In genomic region chr2:172148246-172148645, GRCh38 we compare ENCODE assay signal across 30 cellular contexts. TPM values are rescaled to one million over a fixed set of nuclear protein-coding genes. Genes with fewer than 3 reads are reported as not detected.
DNase-seq lines count a peak whose midpoint lies in the region; FAIRE-seq and TF ChIP-seq lines count a peak whose summit lies in the region.
"Had no signal": no experiment of that assay in that cellular context is flagged by ENCODE, and none has a peak within 500 bp of the region (broad histone marks: within the 10 kb centered on the region; RNA-seq: fewer than 3 reads in every experiment).

No MANE protein-coding gene starts in this region.

- peak overlapping the region; percentile 65 for H3K4me2 ChIP-seq in keratinocyte (ENCODE audit: control insufficient read depth, extremely low read depth, insufficient read depth, low read depth, low read length)
- H3K4me2 ChIP-seq: KMS-11 had no signal

- H3K79me2 ChIP-seq in keratinocyte (ENCODE audit: control insufficient read depth, insufficient read depth, low read length) = no peaks in the 10 kb centered on the region
- H3K79me2 ChIP-seq: parathyroid adenoma had no signal

- WGBS in esophagus squamous epithelium, 2 donors = 48 to 51% methylated on average over 6 of the region's 8 CpGs

- H2AFZ ChIP-seq in keratinocyte (ENCODE audit: control insufficient read depth, low read length) = peak overlapping the region; percentile 0
- H2AFZ ChIP-seq: parathyroid adenoma had no signal

- H3K9ac ChIP-seq in adipocyte (ENCODE audit: low read length) (no peak overlapping the region), keratinocyte (ENCODE audit: control insufficient read depth, extremely low read depth, insufficient read depth, low read length) (no peak overlapping the region), kidney (ENCODE audit: low read length in 2 of 2) (no peak overlapping the region)
- H3K9ac ChIP-seq: KMS-11, parathyroid adenoma had no signal

- H3K27ac ChIP-seq in keratinocyte (ENCODE audit: control insufficient read depth, insufficient read depth, low read length) (no peak overlapping the region), esophagus squamous epithelium (no peak overlapping the region), kidney (ENCODE audit: low read depth in 2 of 2, low read length in 2 of 2) (no peak overlapping the region)
- H3K27ac ChIP-seq: brain microvascular endothelial cell, KMS-11, parathyroid adenoma, suprapubic skin, vagina, VCaP had no signal

- H3K27me3 ChIP-seq in adipocyte (replicated peaks; ENCODE audit: control insufficient read depth, insufficient read depth, low read length) (peaks cover 6% of the 10 kb centered on the region), keratinocyte (ENCODE audit: control insufficient read depth, extremely low read depth, insufficient read depth, low read length) (no peaks in the 10 kb centered on the region), esophagus squamous epithelium (peaks cover 0 to 16% (median 0%) of the 10 kb centered on the region in 4 donors)
- H3K27me3 ChIP-seq: brain microvascular endothelial cell, suprapubic skin, vagina had no signal

- FAIRE-seq in keratinocyte (lab: Jason Lieb, UNC) = peak; percentile 51
- FAIRE-seq in urothelium cell line (lab: Jason Lieb, UNC) = no peak
- FAIRE-seq in kidney (lab: Jason Lieb, UNC) = no peak
- FAIRE-seq: colon, GM12891 had no signal

- peak overlapping the region; percentile 7; the same call in 1 of the 2 replicates for H3K4me3 ChIP-seq in AG10803 (ENCODE audit: low read length)
- H3K4me3 ChIP-seq in adipocyte (ENCODE audit: low read length) = no peak overlapping the region
- H3K4me3 ChIP-seq in keratinocyte (ENCODE audit: control insufficient read depth in 2 of 3, extremely low read depth in 1 of 3, insufficient read depth in 2 of 3, low read depth in 1 of 3, low read length in 3 of 3) = no peak overlapping the region
- H3K4me3 ChIP-seq in esophagus squamous epithelium = no peak overlapping the region
- H3K4me3 ChIP-seq in kidney (ENCODE audit: low read length in 2 of 2) = no peak overlapping the region
- H3K4me3 ChIP-seq: suprapubic skin, vagina had no signal

- no peaks in the 10 kb centered on the region for H3K4me1 ChIP-seq in adipocyte (ENCODE audit: control insufficient read depth, insufficient read depth, low read length)
- peaks cover 7% of the 10 kb centered on the region for H3K4me1 ChIP-seq in keratinocyte (ENCODE audit: control insufficient read depth, extremely low read depth, insufficient read depth, low read length)
- H3K4me1 ChIP-seq in esophagus squamous epithelium = no peaks in the 10 kb centered on the region
- H3K4me1 ChIP-seq in kidney (ENCODE audit: control insufficient read depth in 1 of 2, insufficient read depth in 1 of 2, low read depth in 1 of 2, low read length in 2 of 2) = no peaks in the 10 kb centered on the region
- H3K4me1 ChIP-seq: parathyroid adenoma, vagina had no signal

- H3K36me3 ChIP-seq in adipocyte (ENCODE audit: control insufficient read depth, insufficient read depth, low read length, severe bottlenecking) (no peaks in the 10 kb centered on the region), keratinocyte (ENCODE audit: control insufficient read depth in 2 of 2, extremely low read depth in 1 of 2, insufficient read depth in 2 of 2, low read length in 2 of 2) (no peaks in the 10 kb centered on the region), esophagus squamous epithelium (no peaks in the 10 kb centered on the region), kidney (ENCODE audit: control insufficient read depth in 1 of 2, insufficient read depth in 2 of 2, low read length in 2 of 2) (no peaks in the 10 kb centered on the region)
- H3K36me3 ChIP-seq: brain microvascular endothelial cell, suprapubic skin, vagina had no signal

- no peak for TF ChIP-seq POLR2A in esophagus squamous epithelium (IDR thresholded peaks at IDR 0.05)

- no peaks in the 10 kb centered on the region for H3K9me1 ChIP-seq in keratinocyte (ENCODE audit: control insufficient read depth, extremely low read depth, insufficient read depth, low read length)

- H4K20me1 ChIP-seq in keratinocyte (ENCODE audit: control insufficient read depth, extremely low read depth, insufficient read depth, low read length) = no peaks in the 10 kb centered on the region

- H3K9me3 ChIP-seq in adipocyte (ENCODE audit: control insufficient read depth, low read length) = no peaks in the 10 kb centered on the region
- no peaks in the 10 kb centered on the region for H3K9me3 ChIP-seq in keratinocyte (ENCODE audit: control insufficient read depth, low read depth, low read length)
- H3K9me3 ChIP-seq in esophagus squamous epithelium = no peaks in the 10 kb centered on the region
- no peaks in the 10 kb centered on the region for H3K9me3 ChIP-seq in kidney (ENCODE audit: control insufficient read depth in 1 of 2, low read length in 2 of 2)
- H3K9me3 ChIP-seq: suprapubic skin, vagina had no signal

- TF ChIP-seq CTCF in AG10803 (conservative IDR thresholded peaks at IDR 0.05; ENCODE audit: low read length) (no peak), keratinocyte (optimal IDR thresholded peaks at IDR 0.05 in 1 of 3, IDR thresholded peaks at IDR 0.05 in 1 of 3, conservative IDR thresholded peaks at IDR 0.05 in 1 of 3; ENCODE audit: extremely low read depth in 1 of 3, insufficient read depth in 2 of 3, low read length in 3 of 3) (no peak), esophagus squamous epithelium (IDR thresholded peaks at IDR 0.05) (no peak), kidney (IDR thresholded peaks at IDR 0.05; ENCODE audit: borderline replicate concordance, extremely low read depth, insufficient read depth) (no peak)

- dilution Hi-C loops in keratinocyte (cut with MboI; ENCODE audit: extremely low pct_ligation_motif_present, low sequenced_read_pairs) = no loop called here

- intact Hi-C loops in esophagus squamous epithelium (cut with DNase I) (no loop called here), kidney (cut with DNase I) (no loop called here)

- DNase-seq in AG10803 (ENCODE audit: low read depth) = peak; percentile 62
- DNase-seq in LHCN-M2 (ENCODE audit: low read depth) = peak; percentile 52
- DNase-seq in adipocyte (ENCODE audit: low read depth) = peak; percentile 1
- DNase-seq in keratinocyte (ENCODE audit: low read depth, low spot score) = no peak
- DNase-seq in urothelium cell line (ENCODE audit: low spot score) = no peak
- no peak for DNase-seq in esophagus squamous epithelium (lab: John Stamatoyannopoulos, UW)
- DNase-seq in kidney = no peak
- DNase-seq in DMS114 treated with DMSO at 0.1 percent for 48 hours (lab: John Stamatoyannopoulos, UW; ENCODE audit: unreplicated experiment) = no peak
- DNase-seq: activated CD4-positive, alpha-beta T cell treated with anti-CD3 and anti-CD28 coated beads, Interleukin-2, amount 10 ng/mL, durations not matched to agents 7 days and 5 days; activated naive CD8-positive, alpha-beta T cell treated with anti-CD3 and anti-CD28 coated beads, Interleukin-2, amount 10 ng/mL, durations not matched to agents 7 days and 5 days; brain microvascular endothelial cell; CD8-positive, alpha-beta memory T cell; effector memory CD4-positive, alpha-beta T cell; glutamatergic neuron; left cardiac atrium; mesendoderm; natural killer cell; NCI-H1048; NCI-H187; OCI-M1 had no signal

RNA-seq across cellular contexts. Expression of gene DLX2, which starts 45.5 kb away (rescaled TPM):
- 0.32 and 0.75 TPM in 2 replicates for total RNA-seq in LHCN-M2 (2014; rRNA removed)
- polyA plus RNA-seq in LHCN-M2 (2012) = 0.47 TPM
- polyA plus RNA-seq in keratinocyte = 0.26 to 0.31 TPM (median 0.29 TPM) in 3 replicates
- polyA plus RNA-seq in keratinocyte (2011; ENCODE audit: low read depth) = 1.3 TPM
- 0.32 and 0.61 TPM in 2 replicates for polyA plus RNA-seq in keratinocyte (2011; cell fraction: cytosol; rRNA removed)
- polyA plus RNA-seq in keratinocyte (2011; cell fraction: nucleus; rRNA removed) = 2.2 and 3.3 TPM in 2 replicates
- polyA plus RNA-seq in keratinocyte (2012; ENCODE audit: low replicate concordance) = 0.77 and 3.1 TPM in 2 replicates
- 0.10 to 0.33 TPM in 2 of 3 replicates, not detected in the other for polyA minus RNA-seq in keratinocyte
- polyA minus RNA-seq in keratinocyte (2011; cell fraction: cytosol; rRNA and poly(A)+ RNA removed) = 0.96 TPM
- polyA minus RNA-seq in keratinocyte (2011; cell fraction: nucleus; rRNA and poly(A)+ RNA removed) = 0.74 and 1.4 TPM in 2 replicates
- total RNA-seq in esophagus squamous epithelium = not detected
- total RNA-seq in kidney = not detected
- not detected for polyA plus RNA-seq in kidney (ENCODE audit: insufficient read depth, low read depth, low replicate concordance)
- total RNA-seq: activated CD4-positive, alpha-beta T cell treated with anti-CD3 and anti-CD28 coated beads, Interleukin-2, amount 10 ng/mL, durations not matched to agents 7 days and 5 days; activated naive CD8-positive, alpha-beta T cell treated with anti-CD3 and anti-CD28 coated beads, Interleukin-2, amount 10 ng/mL, durations not matched to agents 7 days and 5 days; esophagus mucosa; HT-29; left cardiac atrium; T-helper 1 cell treated with Interleukin-12 subunit alpha and Interleukin-12 subunit beta and Interleukin-4 antibody, amounts not matched to agents 30 ng/mL and 1 ng/mL, for 36 hours; vagina had no signal
- polyA plus RNA-seq: CD8-positive, alpha-beta memory T cell had no signal

Comparison
In these comparisons a context has a peak if more than half of its experiments do, and no peak if none do; other contexts are left out.
1. DNase-seq: peak in AG10803 (single experiment), LHCN-M2 (single experiment) and adipocyte (single experiment); none in keratinocyte (single experiment), urothelium cell line (single experiment), esophagus squamous epithelium (single experiment), kidney (single experiment) and DMS114 treated with DMSO at 0.1 percent for 48 hours (single experiment).